Comparison of ENCODE assay signal across 17 cellular contexts in the genomic region with DNA sequence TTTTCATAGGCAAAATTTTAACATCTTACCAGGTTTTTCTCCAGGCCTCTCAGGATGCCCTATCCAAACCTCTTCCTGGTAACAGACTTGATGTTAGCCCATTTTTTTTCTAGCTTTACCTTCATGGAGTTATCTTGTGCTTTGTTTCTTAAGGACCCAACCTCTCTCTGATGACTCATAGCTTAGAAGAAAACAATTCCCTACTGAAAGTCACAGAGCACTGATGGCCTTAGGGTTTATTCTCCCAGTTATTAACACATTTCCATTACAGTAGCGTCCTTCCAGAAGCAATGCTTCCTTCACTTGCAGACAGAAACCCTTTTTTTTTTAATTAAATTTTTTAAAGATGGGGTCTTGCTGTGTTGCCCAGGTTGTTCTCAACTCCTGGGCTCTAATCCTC.
A peak's percentile ranks its signal among the peaks of the same experiment; 100 is the strongest.
DNase-seq lines count a peak whose midpoint lies in the region; ATAC-seq and TF ChIP-seq lines count a peak whose summit lies in the region.
"Had no signal": no experiment of that assay in that cellular context is flagged by ENCODE, and none has a peak within 500 bp of the region (broad histone marks: within the 10 kb centered on the region; RNA-seq: fewer than 3 reads in every experiment).

No MANE protein-coding gene starts in this region.

- in situ Hi-C loops in SK-MEL-5 (cut with HindIII; ENCODE audit: low pct_unique_long_range_greater_than_20kb, low sequenced_read_pairs), result no loop called here

- H3K4me3 Mint-ChIP-seq in MCF 10A (ENCODE audit: unreplicated experiment), result no peak overlapping the region
- H3K4me3 Mint-ChIP-seq: HFFc6 had no signal

- POLR2A ChIA-PET in MCF 10A (lab: Yijun Ruan, JAX), result no interaction called here

- H3K9me3 ChIP-seq in breast epithelium, result no peaks in the 10 kb centered on the region
- H3K9me3 ChIP-seq: MG63 had no signal

- ATAC-seq in HG03565 (IDR thresholded peaks at IDR 0.05; ENCODE audit: unreplicated experiment), result no peak

- TF ChIP-seq CTCF in MCF 10A (IDR thresholded peaks at IDR 0.05; ENCODE audit: unreplicated experiment), result no peak
- no peak for TF ChIP-seq CTCF in breast epithelium (IDR thresholded peaks at IDR 0.05)
- TF ChIP-seq CTCF in fibroblast of villous mesenchyme (IDR thresholded peaks at IDR 0.05; ENCODE audit: insufficient read depth, low read depth, low read length), result no peak

- H3K27me3 Mint-ChIP-seq in MCF 10A (ENCODE audit: insufficient read depth, unreplicated experiment), result no peaks in the 10 kb centered on the region

- H3K36me3 Mint-ChIP-seq in MCF 10A (ENCODE audit: insufficient read depth, unreplicated experiment), result no peaks in the 10 kb centered on the region

- H3K27ac ChIP-seq in breast epithelium, result no peak overlapping the region
- H3K27ac ChIP-seq: HL-60 had no signal

- no peak for TF ChIP-seq POLR2A in breast epithelium (IDR thresholded peaks at IDR 0.05)

- no peaks in the 10 kb centered on the region for H3K27me3 ChIP-seq in breast epithelium

- CTCF ChIA-PET in MCF 10A (lab: Yijun Ruan, JAX), result interaction anchor here (0.6 to 1.3 kb wide), 2 partner anchors 152 to 369 kb away, joined by 3 to 4 read pairs; no protein-coding TSS in a partner anchor

- BruUV-seq in MCF 10A (replicated peaks; lab: Mats Ljungman, UMichigan), result no TSS peak

- no peaks in the 10 kb centered on the region for H3K9me3 Mint-ChIP-seq in MCF 10A (ENCODE audit: unreplicated experiment)
- H3K9me3 Mint-ChIP-seq: HFFc6 had no signal

- intact Hi-C loops in MCF 10A (cut with micrococcal nuclease) (no loop called here), breast epithelium (cut with DNase I; ENCODE audit: low total_unique reads) (no loop called here)

- DNase-seq in MCF 10A (ENCODE audit: unreplicated experiment) (peak; percentile 39), breast epithelium (ENCODE audit: low spot score in 2 of 2) (no peak), SK-MEL-5 (ENCODE audit: low read depth, low spot score) (peak; percentile 32), fibroblast of villous mesenchyme (ENCODE audit: low read depth) (peak; percentile 11), D341Med (ENCODE audit: low spot score) (no peak)
- no peak for DNase-seq in activated CD4-positive, alpha-beta T cell treated with anti-CD3 and anti-CD28 coated beads for 1 hour
- DNase-seq in stimulated activated naive CD4-positive, alpha-beta T cell treated with Interleukin-2 at 50 U/mL for 16 hours (lab: John Stamatoyannopoulos, UW), result no peak
- DNase-seq: 8988T, HFFc6, MG63, NCI-H1092, NCI-H1436 treated with DMSO at 0.1 percent for 48 hours, NCI-H2081, NCI-H774, RPMI8226 had no signal

- H3K4me3 ChIP-seq in breast epithelium, result no peak overlapping the region
- H3K4me3 ChIP-seq in fibroblast of villous mesenchyme (ENCODE audit: low read depth, low read length), result no peak overlapping the region
- H3K4me3 ChIP-seq: MG63 had no signal

- no peaks in the 10 kb centered on the region for H3K36me3 ChIP-seq in breast epithelium
- H3K36me3 ChIP-seq: MG63 had no signal

- no peaks in the 10 kb centered on the region for H3K4me1 ChIP-seq in breast epithelium

- no peak overlapping the region for H3K27ac Mint-ChIP-seq in MCF 10A (ENCODE audit: low read depth, unreplicated experiment)
- H3K27ac Mint-ChIP-seq: HFFc6 had no signal

- H3K4me1 Mint-ChIP-seq in MCF 10A (ENCODE audit: insufficient read depth, unreplicated experiment), result no peaks in the 10 kb centered on the region

Comparison
In these comparisons a context has a peak if more than half of its experiments do, and no peak if none do; other contexts are left out.
1. DNase-seq: peak in MCF 10A (single experiment), SK-MEL-5 (single experiment) and fibroblast of villous mesenchyme (single experiment); none in breast epithelium (0 of 2), D341Med (single experiment), activated CD4-positive, alpha-beta T cell treated with anti-CD3 and anti-CD28 coated beads for 1 hour (single experiment) and stimulated activated naive CD4-positive, alpha-beta T cell treated with Interleukin-2 at 50 U/mL for 16 hours (single experiment).